8 cellular contexts compared by ENCODE assay signal in the genomic region with DNA sequence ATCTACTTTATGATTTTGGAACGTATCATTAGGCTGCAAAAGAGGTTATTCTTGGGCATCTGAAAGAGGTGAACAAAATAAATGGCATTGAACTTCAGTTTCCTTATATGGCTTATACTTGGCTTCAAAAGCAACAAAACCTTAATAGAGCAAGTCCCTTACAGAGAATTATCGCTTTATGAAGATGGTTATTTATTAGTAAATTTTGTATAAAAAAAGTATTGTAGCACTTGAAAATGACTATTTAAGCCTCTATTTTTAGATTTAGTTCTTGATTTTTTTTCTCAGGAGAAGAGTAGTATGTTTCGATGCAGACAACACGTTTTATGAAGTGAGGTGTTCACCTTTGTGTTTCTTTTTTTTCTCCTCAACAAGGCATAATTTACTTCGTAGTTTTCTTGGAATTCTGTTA. TPM values are rescaled to one million over a fixed set of nuclear protein-coding genes. Genes with fewer than 3 reads are reported as not detected.
DNase-seq lines count a peak whose midpoint lies in the region; ATAC-seq and TF ChIP-seq lines count a peak whose summit lies in the region.

No MANE protein-coding gene starts in this region.

- in situ Hi-C loops in Panc1 (cut with HindIII; ENCODE audit: low pct_unique_long_range_greater_than_20kb, low sequenced_read_pairs), result no loop called here

- H3K4me3 ChIP-seq in GM12865 (ENCODE audit: low read depth, low read length), result peak overlapping the region; percentile 91
- H3K4me3 ChIP-seq in Panc1 (ENCODE audit: low read depth in 2 of 2, low read length in 2 of 2), result peak overlapping the region; percentile 97 to 99; a peak in 3 of 4 replicates
- peak overlapping the region; percentile 88 to 99 (median 97) for H3K4me3 ChIP-seq in esophagus muscularis mucosa
- H3K4me3 ChIP-seq in psoas muscle, result peak overlapping the region; percentile 95

- H3K27ac ChIP-seq in Panc1 (ENCODE audit: low read length) (peak overlapping the region; percentile 91), esophagus muscularis mucosa (replicated peaks in 1 of 4) (peak overlapping the region in 3 of 4 donors; percentile 99 to 100 (median 100)), psoas muscle (peak overlapping the region; percentile 100)

- TF ChIP-seq CTCF in GM12865 (IDR thresholded peaks at IDR 0.05; ENCODE audit: insufficient read depth, low read depth, low read length, missing control alignments), result no peak
- no peak for TF ChIP-seq CTCF in Panc1 (IDR thresholded peaks at IDR 0.05)
- no peak for TF ChIP-seq CTCF in esophagus muscularis mucosa (IDR thresholded peaks at IDR 0.05)
- TF ChIP-seq CTCF in psoas muscle (IDR thresholded peaks at IDR 0.05), result no peak

- H3K9me3 ChIP-seq in Panc1 (ENCODE audit: control insufficient read depth, insufficient read depth, low read depth, low read length) (no peaks in the 10 kb centered on the region), esophagus muscularis mucosa (no peaks in the 10 kb centered on the region), psoas muscle (no peaks in the 10 kb centered on the region)

- ATAC-seq in Panc1 (no peak), psoas muscle (no peak)

- intact Hi-C loops in Panc1 (cut with micrococcal nuclease; ENCODE audit: unreplicated experiment) (loop anchor here (10.0 kb wide), 1 partner anchor 184 kb away; no protein-coding TSS in a partner anchor), esophagus muscularis mucosa (cut with DNase I) (loop anchor here (5.0 to 10.0 kb wide), 2 partner anchors 116 to 206 kb away; a partner anchor contains a TSS), psoas muscle (cut with DNase I) (loop anchor here (5.0 to 10.0 kb wide), 6 partner anchors 39 to 214 kb away; a partner anchor contains a TSS), head of caudate nucleus (cut with DNase I) (no loop called here)

- CTCF ChIA-PET in Panc1 (lab: Charles Lee), result no interaction called here

- DNase-seq in GM12865 (ENCODE audit: low read depth) (no peak), Panc1 (ENCODE audit: low read depth, low spot score) (no peak), esophagus muscularis mucosa (ENCODE audit: extremely low spot score) (no peak), psoas muscle (no peak), DMS79 (lab: John Stamatoyannopoulos, UW) (no peak), GM03348 (ENCODE audit: low spot score) (no peak), head of caudate nucleus (no peak), hippocampal formation (lab: John Stamatoyannopoulos, UW) (no peak)

- 7% methylated on average over 5 of the region's 5 CpGs for WGBS in esophagus muscularis mucosa
- 3 to 6% (median 5%) methylated on average over 5 of the region's 5 CpGs for WGBS in psoas muscle, 3 donors

- POLR2A ChIA-PET in Panc1 (lab: Charles Lee), result interaction anchor here (0.6 kb wide), 1 partner anchor 123 kb away, joined by 3 read pairs; no protein-coding TSS in a partner anchor

- TF ChIP-seq POLR2A in esophagus muscularis mucosa (IDR thresholded peaks at IDR 0.05; ENCODE audit: low read depth), result no peak

- H3K27me3 ChIP-seq in Panc1 (ENCODE audit: control insufficient read depth, insufficient read depth, low read length), result no peaks in the 10 kb centered on the region
- no peaks in the 10 kb centered on the region for H3K27me3 ChIP-seq in esophagus muscularis mucosa
- H3K27me3 ChIP-seq in psoas muscle (ENCODE audit: insufficient read depth in 3 of 3, low read length in 2 of 3), result no peaks in the 10 kb centered on the region

- TF ChIP-seq EP300 in esophagus muscularis mucosa (IDR thresholded peaks at IDR 0.05), result no peak

- no TSS peak for BruUV-seq in Panc1 (replicated peaks; lab: Mats Ljungman, UMichigan)

- peaks cover 6% of the 10 kb centered on the region for H3K36me3 ChIP-seq in Panc1 (ENCODE audit: control insufficient read depth, insufficient read depth, low read length)
- no peaks in the 10 kb centered on the region for H3K36me3 ChIP-seq in esophagus muscularis mucosa
- no peaks in the 10 kb centered on the region for H3K36me3 ChIP-seq in psoas muscle (ENCODE audit: insufficient read depth in 1 of 2, low read depth in 1 of 2)

- H3K4me1 ChIP-seq in Panc1 (ENCODE audit: control insufficient read depth, insufficient read depth, low read length) (peaks cover 54% of the 10 kb centered on the region), esophagus muscularis mucosa (peaks cover 26 to 40% (median 33%) of the 10 kb centered on the region in 4 donors), psoas muscle (peaks cover 33% of the 10 kb centered on the region)

RNA-seq across cellular contexts. Expression of a gene that starts 2.0 kb away (rescaled TPM):
- 88.4 TPM for total RNA-seq in Panc1 (2021; ENCODE audit: unreplicated experiment)
- polyA plus RNA-seq in Panc1 (2012; ENCODE audit: insufficient read length), result 21.1 TPM
- 10 to 100 TPM; 46.9 to 67.7 (median 55.2) TPM for total RNA-seq in esophagus muscularis mucosa
- total RNA-seq in psoas muscle, result 10 to 100 TPM; 28.8 to 56.6 (median 45.6) TPM
- 10 to 100 TPM in 2 of 3 donors, 1 to 10 TPM in 1; 8.3 to 17.6 (median 10.1) TPM for polyA plus RNA-seq in psoas muscle
